ENCODE assay signal across 8 cellular contexts in genomic region chr5:151051066-151051930, GRCh38. TPM values are rescaled to one million over a fixed set of nuclear protein-coding genes. Genes with fewer than 3 reads are reported as not detected.
DNase-seq lines count a peak whose midpoint lies in the region; ATAC-seq lines count a peak whose summit lies in the region.

No MANE protein-coding gene starts in this region.

- peaks cover 82% of the 10 kb centered on the region for H3K36me3 Mint-ChIP-seq in activated CD4-positive, alpha-beta memory T cell treated with anti-CD3 and anti-CD28 coated beads for 36 hours
- peaks cover 40% of the 10 kb centered on the region for H3K36me3 Mint-ChIP-seq in memory B cell

- POLR2A ChIA-PET in activated CD4-positive, alpha-beta memory T cell treated with anti-CD3 and anti-CD28 coated beads for 36 hours (lab: Charles Lee), result interaction anchor here (0.8 to 1.3 kb wide), 4 partner anchors 12 to 47 kb away, joined by 3 to 4 read pairs (median 4); no protein-coding TSS in a partner anchor

- peaks cover 15% of the 10 kb centered on the region for H3K4me1 Mint-ChIP-seq in activated CD4-positive, alpha-beta memory T cell treated with anti-CD3 and anti-CD28 coated beads for 36 hours (ENCODE audit: low read depth)
- peaks cover 26% of the 10 kb centered on the region for H3K4me1 Mint-ChIP-seq in memory B cell

- intact Hi-C loops in activated CD4-positive, alpha-beta memory T cell treated with anti-CD3 and anti-CD28 coated beads for 36 hours (cut with micrococcal nuclease), result loop anchor here (1.0 kb wide), 1 partner anchor 64 kb away; no protein-coding TSS in a partner anchor

- H3K27me3 Mint-ChIP-seq in activated CD4-positive, alpha-beta memory T cell treated with anti-CD3 and anti-CD28 coated beads for 36 hours, result no peaks in the 10 kb centered on the region
- no peaks in the 10 kb centered on the region for H3K27me3 Mint-ChIP-seq in memory B cell

- no peaks in the 10 kb centered on the region for H3K9me3 Mint-ChIP-seq in activated CD4-positive, alpha-beta memory T cell treated with anti-CD3 and anti-CD28 coated beads for 36 hours
- H3K9me3 Mint-ChIP-seq in memory B cell, result no peaks in the 10 kb centered on the region

- H3K4me3 Mint-ChIP-seq in activated CD4-positive, alpha-beta memory T cell treated with anti-CD3 and anti-CD28 coated beads for 36 hours, result no peak overlapping the region
- H3K4me3 Mint-ChIP-seq in memory B cell, result no peak overlapping the region

- H3K27ac Mint-ChIP-seq in activated CD4-positive, alpha-beta memory T cell treated with anti-CD3 and anti-CD28 coated beads for 36 hours, result peak overlapping the region; percentile 67
- H3K27ac Mint-ChIP-seq in memory B cell, result no peak overlapping the region

- CTCF ChIA-PET in activated CD4-positive, alpha-beta memory T cell treated with anti-CD3 and anti-CD28 coated beads for 36 hours (lab: Charles Lee), result interaction anchor here (0.6 to 13.9 kb wide), 38 partner anchors 9 to 918 kb away, joined by 3 to 382 read pairs (median 6); partner anchors contain the start of genes ANXA6 and TNIP1

- peak; percentile 27 for DNase-seq in NK-92 treated with Interleukin-12 subunit alpha and Interleukin-12 subunit beta, amount 100 ng/mL, for 24 hours (lab: John Stamatoyannopoulos, UW)
- no peak for DNase-seq in NK-92 (lab: John Stamatoyannopoulos, UW; ENCODE audit: unreplicated experiment)
- peak; percentile 70 for DNase-seq in NCI-H460 (ENCODE audit: extremely low read depth, low read depth)
- peak; percentile 79 for DNase-seq in activated CD4-positive, alpha-beta memory T cell treated with anti-CD3 and anti-CD28 coated beads for 36 hours
- DNase-seq in effector CD4-positive, alpha-beta T cell, result peak; percentile 65
- peak; percentile 75 to 77 for DNase-seq in memory B cell (ENCODE audit: low spot score in 2 of 2)
- peak; percentile 45 to 55 for DNase-seq in stimulated activated CD8-positive, alpha-beta memory T cell treated with anti-CD3 and anti-CD28 coated beads, Interleukin-2, amount 100 ng/mL, for 1 hour (ENCODE audit: low read depth in 2 of 2)

- ATAC-seq in HG02884 (IDR thresholded peaks at IDR 0.05; ENCODE audit: unreplicated experiment) (peak; percentile 59), memory B cell (ENCODE audit: low read depth) (peak; percentile 86)

RNA-seq across cellular contexts. Expression of gene TNIP1, which starts 29.5 kb away (rescaled TPM):
- 44.0 and 48.3 TPM in 2 replicates for total RNA-seq in NCI-H460 (2014; rRNA removed; shearing (Covaris generic))
- 37.1 and 37.9 TPM in 2 replicates for polyA plus RNA-seq in NCI-H460 (2014; cell fraction: nucleus; rRNA removed)
- total RNA-seq in activated CD4-positive, alpha-beta memory T cell treated with anti-CD3 and anti-CD28 coated beads for 36 hours, result 100 to 1,000 TPM; 388 to 401 TPM

RNA-seq across cellular contexts. Expression of gene GPX3, which starts 30.9 kb away (rescaled TPM):
- total RNA-seq in NCI-H460 (2014; rRNA removed; shearing (Covaris generic)), result 47.7 and 48.8 TPM in 2 replicates
- 75.3 and 142 TPM in 2 replicates for polyA plus RNA-seq in NCI-H460 (2014; cell fraction: nucleus; rRNA removed)
- not detected for total RNA-seq in activated CD4-positive, alpha-beta memory T cell treated with anti-CD3 and anti-CD28 coated beads for 36 hours

Comparison
In these comparisons a context has a peak if more than half of its experiments do, and no peak if none do; other contexts are left out.
1. RNA of gene GPX3, which starts 30.9 kb away (total RNA-seq): 47.7 to 48.8 TPM in NCI-H460; not detected in activated CD4-positive, alpha-beta memory T cell treated with anti-CD3 and anti-CD28 coated beads for 36 hours; every median in the first group is over 10 times any median in the second.